ENCODE assay signal across 1 cellular context in genomic region chr9:88950341-88951141, GRCh38.
A peak's percentile ranks its signal among the peaks of the same experiment; 100 is the strongest.
TF ChIP-seq lines count a peak whose summit lies in the region.

No MANE protein-coding gene starts in this region.

TF ChIP-seq in A549, 52 proteins besides CTCF, POLR2A, EP300 and RAD21 (continued from another document):
- no peak for TF ChIP-seq TP53 (CRISPR knock-in tag; IDR thresholded peaks at IDR 0.05)
- no peak for TF ChIP-seq CBX2 (IDR thresholded peaks at IDR 0.05; ENCODE audit: borderline replicate concordance, low read depth)
- no peak for TF ChIP-seq ZFP36 (IDR thresholded peaks at IDR 0.05; ENCODE audit: borderline replicate concordance, partially characterized antibody)
- TF ChIP-seq JUNB (IDR thresholded peaks at IDR 0.05) = peak; percentile 75
- TF ChIP-seq HEYL (CRISPR knock-in tag; IDR thresholded peaks at IDR 0.05) = no peak
- TF ChIP-seq CHD2 (IDR thresholded peaks at IDR 0.05; ENCODE audit: low read length, partially characterized antibody) = no peak
- 0 out of 3 replicates have a peak, but pooled peaks have one; percentile 18 for TF ChIP-seq SMC3 (IDR thresholded peaks at IDR 0.05)
- TF ChIP-seq RCOR1 (IDR thresholded peaks at IDR 0.05; ENCODE audit: low read depth, low read length) = no peak
- TF ChIP-seq HDAC2 (IDR thresholded peaks at IDR 0.05) = no peak
- TF ChIP-seq ATOH8 (CRISPR knock-in tag; IDR thresholded peaks at IDR 0.05; ENCODE audit: low read depth) = no peak
- TF ChIP-seq MAX (IDR thresholded peaks at IDR 0.05) = peak; percentile 67
- TF ChIP-seq PBX3 (IDR thresholded peaks at IDR 0.05) = no peak
- 0 out of 2 replicates have a peak, but pooled peaks have one; percentile 5 for TF ChIP-seq RFX5 (IDR thresholded peaks at IDR 0.05)
- no peak for TF ChIP-seq RNF2 (IDR thresholded peaks at IDR 0.05; ENCODE audit: borderline replicate concordance, low read depth)
- no peak for TF ChIP-seq REST (IDR thresholded peaks at IDR 0.05)
- peak; percentile 22; the same call in 1 of the 2 replicates for TF ChIP-seq FOSL2 (IDR thresholded peaks at IDR 0.05)
- peak; percentile 69 for TF ChIP-seq FOSL2 (CRISPR knock-in tag; IDR thresholded peaks at IDR 0.05)
- TF ChIP-seq NPAS2 (CRISPR knock-in tag; IDR thresholded peaks at IDR 0.05; ENCODE audit: borderline replicate concordance) = no peak
- TF ChIP-seq CEBPB (IDR thresholded peaks at IDR 0.05) = peak; percentile 97 to 98
- no peak for TF ChIP-seq FOSB (CRISPR knock-in tag; IDR thresholded peaks at IDR 0.05)
TF ChIP-seq in A549: peak in this region for 10.
